Comparison of ENCODE assay signal across 12 cellular contexts in genomic region chr11:69644962-69645675, GRCh38. TPM values are rescaled to one million over a fixed set of nuclear protein-coding genes. Genes with fewer than 3 reads are reported as not detected.
A peak's percentile ranks its signal among the peaks of the same experiment; 100 is the strongest.
DNase-seq lines count a peak whose midpoint lies in the region; ATAC-seq, FAIRE-seq and TF ChIP-seq lines count a peak whose summit lies in the region.
"Had no signal": no experiment of that assay in that cellular context is flagged by ENCODE, and none has a peak within 500 bp of the region (broad histone marks: within the 10 kb centered on the region; RNA-seq: fewer than 3 reads in every experiment).

No MANE protein-coding gene starts in this region.

- peak overlapping the region; percentile 14; the same call in 1 of the 2 replicates for H4K8ac ChIP-seq in H1 (ENCODE audit: extremely low read depth, insufficient read depth, low read length)

- H3K9ac ChIP-seq in H1 (replicated peaks in 1 of 4; ENCODE audit: extremely low read depth in 1 of 4, low read depth in 3 of 4, low read length in 3 of 4) (no peak overlapping the region), rectal smooth muscle tissue (ENCODE audit: low read length) (no peak overlapping the region)

- no peak; a peak in 1 of 3 replicates for TF ChIP-seq POLR2A in H1 (IDR thresholded peaks at IDR 0.05; ENCODE audit: control extremely low read depth in 1 of 2, low read depth in 2 of 2, low read length in 2 of 2)

- H4K20me1 ChIP-seq in H1 (replicated peaks in 1 of 2; ENCODE audit: control insufficient read depth in 1 of 2, insufficient read depth in 2 of 2, low read length in 2 of 2): peaks cover 20 to 31% of the 10 kb centered on the region in 2 experiments

- no peak overlapping the region for H3K4me3 ChIP-seq in LNCaP clone FGC (ENCODE audit: low read depth, low read length)
- H3K4me3 ChIP-seq in H1 (ENCODE audit: extremely low read depth in 1 of 4, insufficient read depth in 2 of 4, low read depth in 3 of 4, low read length in 4 of 4): no peak overlapping the region
- H3K4me3 ChIP-seq in rectal smooth muscle tissue (ENCODE audit: low read length): no peak overlapping the region

- no peak overlapping the region for H3K56ac ChIP-seq in H1 (replicated peaks; ENCODE audit: insufficient read length, low read depth, low read length)

- H2AFZ ChIP-seq in H1 (ENCODE audit: low read length): no peak overlapping the region

- no peak overlapping the region for H3K4me3 Mint-ChIP-seq in activated CD4-positive, alpha-beta T cell treated with anti-CD3 and anti-CD28 coated beads, Interleukin-2, amount 10 ng/mL, durations not matched to agents 7 days and 5 days

- H3K27me3 ChIP-seq in H1 (replicated peaks in 1 of 4; ENCODE audit: control insufficient read depth in 3 of 4, extremely low read depth in 1 of 4, insufficient read depth in 3 of 4, low read length in 3 of 4): 0 out of 7 replicates have a peak, but pooled peaks cover 0 to 3% (median under 1%) of the 10 kb centered on the region in 4 experiments
- no peaks in the 10 kb centered on the region for H3K27me3 ChIP-seq in rectal smooth muscle tissue (ENCODE audit: control insufficient read depth, insufficient read depth, low read length)

- no peak overlapping the region for H3K4me2 ChIP-seq in H1 (ENCODE audit: insufficient read depth in 1 of 2, low read depth in 2 of 2, low read length in 2 of 2)

- H3K79me1 ChIP-seq in H1 (ENCODE audit: low read depth, low read length): peaks cover 6% of the 10 kb centered on the region

- peaks cover 11% of the 10 kb centered on the region; the same call in 1 of the 2 replicates for H3K23me2 ChIP-seq in H1 (ENCODE audit: low read depth, low read length)

- no peak overlapping the region; the same call in 1 of the 2 replicates for H3K18ac ChIP-seq in H1 (ENCODE audit: extremely low read depth, low read length)

- no peaks in the 10 kb centered on the region for H3K9me3 Mint-ChIP-seq in activated CD4-positive, alpha-beta T cell treated with anti-CD3 and anti-CD28 coated beads, Interleukin-2, amount 10 ng/mL, durations not matched to agents 7 days and 5 days

- H3K4me1 ChIP-seq in H1 (replicated peaks in 1 of 4; ENCODE audit: control insufficient read depth in 3 of 4, insufficient read depth in 4 of 4, low read length in 3 of 4) (peaks cover 0 to 9% (median 5%) of the 10 kb centered on the region in 4 experiments; a peak in 5 of 7 replicates), rectal smooth muscle tissue (ENCODE audit: control insufficient read depth, insufficient read depth, low read length) (peaks cover 15% of the 10 kb centered on the region)

- CTCF ChIA-PET in H1 (lab: Charles Lee; ENCODE audit: partially characterized antibody): interaction anchor here (0.6 to 5.5 kb wide), 25 partner anchors 11 to 552 kb away, joined by 3 to 36 read pairs (median 4); partner anchors contain the start of gene MYEOV
- CTCF ChIA-PET in activated CD4-positive, alpha-beta T cell treated with anti-CD3 and anti-CD28 coated beads, Interleukin-2, amount 10 ng/mL, durations not matched to agents 7 days and 5 days (lab: Charles Lee): no interaction called here

- FAIRE-seq in D721Med (lab: Jason Lieb, UNC) (no peak), H1 (lab: Jason Lieb, UNC) (no peak)
- FAIRE-seq: endothelial cell of umbilical vein had no signal

- H2BK20ac ChIP-seq in H1 (ENCODE audit: low read length): no peak overlapping the region

- 93% methylated on average over 12 of the region's 20 CpGs; no CpG with 5 or more reads in 1 of the 2 experiments for WGBS in H1 (ENCODE audit: extremely low coverage in 1 of 2, insufficient coverage in 1 of 2, insufficient read length in 1 of 2, insufficient replicate concordance in 2 of 2, low coverage in 1 of 2, low lambda C conversion rate in 2 of 2, missing lambda C conversion rate in 1 of 2), 2 experiments

- peaks cover 27 to 61% (median 45%) of the 10 kb centered on the region in 4 experiments; a peak in 7 of 8 replicates for H3K36me3 ChIP-seq in H1 (ENCODE audit: control insufficient read depth in 2 of 4, insufficient read depth in 4 of 4, low read length in 3 of 4)
- H3K36me3 ChIP-seq in rectal smooth muscle tissue (ENCODE audit: control insufficient read depth, insufficient read depth, low read length): peaks cover 4% of the 10 kb centered on the region

- no peaks in the 10 kb centered on the region for H3K9me3 ChIP-seq in H1 (ENCODE audit: insufficient read depth in 2 of 2, low read depth in 1 of 2, low read length in 1 of 2)

- no peak for DNase-seq in D721Med (ENCODE audit: insufficient read length, low spot score)
- no peak for DNase-seq in LNCaP clone FGC (ENCODE audit: low read depth)
- DNase-seq in H1 (ENCODE audit: low read depth in 1 of 2, low spot score in 2 of 2): no peak
- no peak for DNase-seq in C1 segment of cervical spinal cord (lab: John Stamatoyannopoulos, UW)
- DNase-seq in cerebellar cortex (ENCODE audit: low spot score): no peak
- DNase-seq in activated CD4-positive, alpha-beta T cell treated with anti-CD3 and anti-CD28 coated beads, Interleukin-2, amount 10 ng/mL, durations not matched to agents 7 days and 5 days: no peak
- DNase-seq: NCI-H1436 treated with DMSO at 0.1 percent for 48 hours had no signal

- H3K23ac ChIP-seq in H1 (ENCODE audit: insufficient read length): no peak overlapping the region

- H2BK12ac ChIP-seq in H1 (ENCODE audit: low read depth, low read length): no peak overlapping the region

- TF ChIP-seq EP300 in H1 (IDR thresholded peaks at IDR 0.05; ENCODE audit: borderline replicate concordance in 1 of 2, low read depth in 2 of 2, low read length in 2 of 2): no peak

- ATAC-seq in esophagus mucosa: no peak

- no peak overlapping the region for H3K4ac ChIP-seq in H1 (replicated peaks; ENCODE audit: insufficient read length, low read depth, low read length)

- H2BK5ac ChIP-seq in H1 (ENCODE audit: low read depth, low read length): 0 out of 2 replicates have a peak overlapping the region, but pooled peaks have one; percentile 35

- TF ChIP-seq RAD21 in H1 (IDR thresholded peaks at IDR 0.05 in 1 of 2, conservative IDR thresholded peaks at IDR 0.05 in 1 of 2; ENCODE audit: low read depth in 2 of 2, low read length in 2 of 2): no peak

- no peak overlapping the region for H3K14ac ChIP-seq in H1 (ENCODE audit: insufficient read length)

- peaks cover 0 to 34% of the 10 kb centered on the region in 2 experiments; a peak in 2 of 4 replicates for H3K79me2 ChIP-seq in H1 (ENCODE audit: control insufficient read depth in 1 of 2, insufficient read depth in 2 of 2, low read length in 2 of 2)

- H2AK5ac ChIP-seq in H1 (ENCODE audit: low read depth, low read length): 0 out of 2 replicates have a peak overlapping the region, but pooled peaks have one; percentile 6

- H3K4me1 Mint-ChIP-seq in activated CD4-positive, alpha-beta T cell treated with anti-CD3 and anti-CD28 coated beads, Interleukin-2, amount 10 ng/mL, durations not matched to agents 7 days and 5 days: peaks cover 9% of the 10 kb centered on the region

- POLR2A ChIA-PET in H1 (lab: Charles Lee; ENCODE audit: partially characterized antibody): interaction anchor here (0.7 to 13.2 kb wide), 12 partner anchors 13 to 703 kb away, joined by 3 to 197 read pairs (median 4); partner anchors contain the start of genes LTO1 and MYEOV
- POLR2A ChIA-PET in activated CD4-positive, alpha-beta T cell treated with anti-CD3 and anti-CD28 coated beads, Interleukin-2, amount 10 ng/mL, durations not matched to agents 7 days and 5 days (lab: Charles Lee): no interaction called here

- peak; percentile 1 for TF ChIP-seq CTCF in D721Med (IDR thresholded peaks at IDR 0.05; ENCODE audit: insufficient read depth, missing control alignments)
- peak; percentile 10; the same call in 1 of the 2 replicates for TF ChIP-seq CTCF in LNCaP clone FGC (IDR thresholded peaks at IDR 0.05; ENCODE audit: control insufficient read depth, extremely low read depth, insufficient read depth)
- TF ChIP-seq CTCF in H1 (IDR thresholded peaks at IDR 0.05; ENCODE audit: control extremely low read depth in 1 of 3, insufficient read depth in 1 of 3, low read depth in 1 of 3, low read length in 3 of 3): no peak; a peak in 1 of 4 replicates

- no peak overlapping the region for H4K91ac ChIP-seq in H1 (replicated peaks; ENCODE audit: insufficient read length, low read length)

- no peak overlapping the region for H2BK120ac ChIP-seq in H1 (replicated peaks; ENCODE audit: low read depth, low read length)

- no peak overlapping the region for H3K27ac Mint-ChIP-seq in activated CD4-positive, alpha-beta T cell treated with anti-CD3 and anti-CD28 coated beads, Interleukin-2, amount 10 ng/mL, durations not matched to agents 7 days and 5 days

- no peak overlapping the region for H4K5ac ChIP-seq in H1 (ENCODE audit: insufficient read length, low read depth, low read length)

- H3K27ac ChIP-seq in H1 (ENCODE audit: low read depth, low read length) (no peak overlapping the region), rectal smooth muscle tissue (ENCODE audit: low read depth, low read length) (peak overlapping the region; percentile 61)

- H3K36me3 Mint-ChIP-seq in activated CD4-positive, alpha-beta T cell treated with anti-CD3 and anti-CD28 coated beads, Interleukin-2, amount 10 ng/mL, durations not matched to agents 7 days and 5 days (ENCODE audit: low read depth): no peaks in the 10 kb centered on the region

- H2BK15ac ChIP-seq in H1 (ENCODE audit: low read length): no peak overlapping the region

- peaks cover 16% of the 10 kb centered on the region for H3K27me3 Mint-ChIP-seq in activated CD4-positive, alpha-beta T cell treated with anti-CD3 and anti-CD28 coated beads, Interleukin-2, amount 10 ng/mL, durations not matched to agents 7 days and 5 days

RNA-seq across cellular contexts. Expression of gene CCND1, which starts 4.2 kb away (rescaled TPM):
- 170 and 172 TPM in 2 replicates for total RNA-seq in H1 (2021; fragmentation: NEBNext Ultra II Directional; extraction: Animal tissue kit (Norgen Biotek cat#: 25700))
- 64.5 and 156 TPM in 2 replicates for polyA plus RNA-seq in H1 (2011; rRNA removed)
- 94.6 TPM for polyA plus RNA-seq in H1 (2011; cell fraction: cytosol; rRNA removed)
- polyA plus RNA-seq in H1 (2011; cell fraction: nucleus; rRNA removed): 177 TPM
- 76.2 to 117 TPM (median 80.8 TPM) in 4 replicates for polyA plus RNA-seq in H1 (2012, experiment 1 of 2)
- 26.6 TPM for polyA plus RNA-seq in H1 (2012, experiment 2 of 2)
- polyA plus RNA-seq in H1 (2013, experiment 1 of 2): 53.6 TPM
- 50.3 TPM for polyA plus RNA-seq in H1 (2013, experiment 2 of 2)
- 93.0 and 124 TPM in 2 replicates for polyA minus RNA-seq in H1 (2011; rRNA and poly(A)+ RNA removed)
- polyA minus RNA-seq in H1 (2011; cell fraction: cytosol; rRNA and poly(A)+ RNA removed): 168 TPM
- polyA minus RNA-seq in H1 (2011; cell fraction: nucleus; rRNA and poly(A)+ RNA removed): 217 TPM
- 63.7 TPM for total RNA-seq in esophagus mucosa
- total RNA-seq in activated CD4-positive, alpha-beta T cell treated with anti-CD3 and anti-CD28 coated beads, Interleukin-2, amount 10 ng/mL, durations not matched to agents 7 days and 5 days: under 1 TPM; 0.21 to 0.42 TPM

RNA-seq across cellular contexts. Expression of gene LTO1, which starts 30.0 kb away (rescaled TPM):
- 21.0 and 21.3 TPM in 2 replicates for total RNA-seq in H1 (2021; fragmentation: NEBNext Ultra II Directional; extraction: Animal tissue kit (Norgen Biotek cat#: 25700))
- polyA plus RNA-seq in H1 (2011; rRNA removed): 15.4 and 25.5 TPM in 2 replicates
- polyA plus RNA-seq in H1 (2011; cell fraction: cytosol; rRNA removed): 23.2 TPM
- polyA plus RNA-seq in H1 (2011; cell fraction: nucleus; rRNA removed): 27.7 TPM
- 14.4 to 21.4 TPM (median 16.7 TPM) in 4 replicates for polyA plus RNA-seq in H1 (2012, experiment 1 of 2)
- polyA plus RNA-seq in H1 (2012, experiment 2 of 2): 8.5 TPM
- 13.6 TPM for polyA plus RNA-seq in H1 (2013, experiment 1 of 2)
- 12.2 TPM for polyA plus RNA-seq in H1 (2013, experiment 2 of 2)
- 7.5 and 11.1 TPM in 2 replicates for polyA minus RNA-seq in H1 (2011; rRNA and poly(A)+ RNA removed)
- 5.7 TPM for polyA minus RNA-seq in H1 (2011; cell fraction: cytosol; rRNA and poly(A)+ RNA removed)
- 18.6 TPM for polyA minus RNA-seq in H1 (2011; cell fraction: nucleus; rRNA and poly(A)+ RNA removed)
- total RNA-seq in esophagus mucosa: 12.1 TPM
- total RNA-seq in activated CD4-positive, alpha-beta T cell treated with anti-CD3 and anti-CD28 coated beads, Interleukin-2, amount 10 ng/mL, durations not matched to agents 7 days and 5 days: 10 to 100 TPM; 30.7 to 34.0 TPM

RNA-seq across cellular contexts. Expression of gene FGF19, which starts 58.7 kb away (rescaled TPM):
- 14.8 and 15.4 TPM in 2 replicates for total RNA-seq in H1 (2021; fragmentation: NEBNext Ultra II Directional; extraction: Animal tissue kit (Norgen Biotek cat#: 25700))
- 9.6 and 14.8 TPM in 2 replicates for polyA plus RNA-seq in H1 (2011; rRNA removed)
- 10.8 TPM for polyA plus RNA-seq in H1 (2011; cell fraction: cytosol; rRNA removed)
- 14.7 TPM for polyA plus RNA-seq in H1 (2011; cell fraction: nucleus; rRNA removed)
- 5.4 to 6.9 TPM (median 5.7 TPM) in 4 replicates for polyA plus RNA-seq in H1 (2012, experiment 1 of 2)
- 9.2 TPM for polyA plus RNA-seq in H1 (2012, experiment 2 of 2)
- polyA plus RNA-seq in H1 (2013, experiment 1 of 2): 28.8 TPM
- 34.3 TPM for polyA plus RNA-seq in H1 (2013, experiment 2 of 2)
- polyA minus RNA-seq in H1 (2011; rRNA and poly(A)+ RNA removed): 4.9 and 9.9 TPM in 2 replicates
- 7.6 TPM for polyA minus RNA-seq in H1 (2011; cell fraction: cytosol; rRNA and poly(A)+ RNA removed)
- 6.4 TPM for polyA minus RNA-seq in H1 (2011; cell fraction: nucleus; rRNA and poly(A)+ RNA removed)
- total RNA-seq in esophagus mucosa: not detected
- total RNA-seq in activated CD4-positive, alpha-beta T cell treated with anti-CD3 and anti-CD28 coated beads, Interleukin-2, amount 10 ng/mL, durations not matched to agents 7 days and 5 days: not detected
- total RNA-seq: Daoy, endothelial cell of umbilical vein, myocyte had no signal

Comparison
In these comparisons a context has a peak if more than half of its experiments do, and no peak if none do; other contexts are left out.
1. CTCF ChIP-seq: peak in D721Med (single experiment) and LNCaP clone FGC (single experiment); none in H1 (0 of 3).
2. RNA of gene CCND1, which starts 4.2 kb away (total RNA-seq): 170 to 172 TPM in H1 and 63.7 TPM in esophagus mucosa (single experiment); 0.21 to 0.42 TPM in activated CD4-positive, alpha-beta T cell treated with anti-CD3 and anti-CD28 coated beads, Interleukin-2, amount 10 ng/mL, durations not matched to agents 7 days and 5 days; every median in the first group is over 10 times any median in the second.
3. RNA of gene FGF19, which starts 58.7 kb away (total RNA-seq): 14.8 to 15.4 TPM in H1; not detected in esophagus mucosa (single experiment) and not detected in activated CD4-positive, alpha-beta T cell treated with anti-CD3 and anti-CD28 coated beads, Interleukin-2, amount 10 ng/mL, durations not matched to agents 7 days and 5 days; every median in the first group is over 10 times any median in the second.